Comparison of ENCODE assay signal across 12 cellular contexts in genomic region chr5:9851458-9851857, GRCh38.
A peak's percentile ranks its signal among the peaks of the same experiment; 100 is the strongest.
DNase-seq lines count a peak whose midpoint lies in the region; ATAC-seq and TF ChIP-seq lines count a peak whose summit lies in the region.
"Had no signal": no experiment of that assay in that cellular context is flagged by ENCODE, and none has a peak within 500 bp of the region (broad histone marks: within the 10 kb centered on the region; RNA-seq: fewer than 3 reads in every experiment).

No MANE protein-coding gene starts in this region.

- no peaks in the 10 kb centered on the region for H3K9me3 Mint-ChIP-seq in activated naive CD4-positive, alpha-beta T cell treated with anti-CD3 and anti-CD28 coated beads for 36 hours
- H3K9me3 Mint-ChIP-seq: activated T-cell treated with anti-CD3 and anti-CD28 coated beads, Interleukin-2, amount 50 U/mL, for 24 hours had no signal

- TF ChIP-seq CTCF in 22Rv1 (IDR thresholded peaks at IDR 0.05) = peak; percentile 44
- TF ChIP-seq CTCF in HCT116 (IDR thresholded peaks at IDR 0.05 in 2 of 3, conservative IDR thresholded peaks at IDR 0.05 in 1 of 3; ENCODE audit: borderline replicate concordance in 1 of 3, insufficient read depth in 1 of 3, low read depth in 2 of 3, low read length in 2 of 3) = peak; percentile 8 to 19 (median 16); a peak in 3 of 6 replicates
- TF ChIP-seq CTCF in hepatocyte (IDR thresholded peaks at IDR 0.05; ENCODE audit: poor library complexity) = peak; percentile 15
- no peak for TF ChIP-seq CTCF in GM13976 (IDR thresholded peaks at IDR 0.05; ENCODE audit: borderline replicate concordance, control extremely low read depth, extremely low read depth, insufficient read depth, missing control alignments)

- H3K4me1 Mint-ChIP-seq in activated naive CD4-positive, alpha-beta T cell treated with anti-CD3 and anti-CD28 coated beads for 36 hours (ENCODE audit: low read depth) = no peaks in the 10 kb centered on the region
- H3K4me1 Mint-ChIP-seq: CD4-positive, CD25-positive, alpha-beta regulatory T cell had no signal

- H3K27ac Mint-ChIP-seq in activated naive CD4-positive, alpha-beta T cell treated with anti-CD3 and anti-CD28 coated beads for 36 hours = no peak overlapping the region
- H3K27ac Mint-ChIP-seq: activated T-cell treated with anti-CD3 and anti-CD28 coated beads, Interleukin-2, amount 50 U/mL, for 24 hours; CD4-positive, CD25-positive, alpha-beta regulatory T cell had no signal

- CTCF ChIA-PET in HCT116 (lab: Charles Lee) = no interaction called here
- CTCF ChIA-PET in activated naive CD4-positive, alpha-beta T cell treated with anti-CD3 and anti-CD28 coated beads for 36 hours (lab: Charles Lee) = no interaction called here

- no peak overlapping the region for H3K4me2 ChIP-seq in HCT116 (ENCODE audit: low read length)
- H3K4me2 ChIP-seq in hepatocyte = no peak overlapping the region

- H3K9me2 ChIP-seq in HCT116 (ENCODE audit: insufficient read depth) (no peaks in the 10 kb centered on the region), hepatocyte (replicated peaks; ENCODE audit: insufficient read depth) (no peaks in the 10 kb centered on the region)

- no peaks in the 10 kb centered on the region for H3K36me3 Mint-ChIP-seq in activated naive CD4-positive, alpha-beta T cell treated with anti-CD3 and anti-CD28 coated beads for 36 hours (ENCODE audit: low read depth)
- H3K36me3 Mint-ChIP-seq: CD4-positive, CD25-positive, alpha-beta regulatory T cell had no signal

- H3K36me3 ChIP-seq in HCT116 (ENCODE audit: control insufficient read depth in 1 of 2, insufficient read depth in 2 of 2, low read length in 2 of 2) (no peaks in the 10 kb centered on the region), adipocyte (ENCODE audit: control insufficient read depth, insufficient read depth, low read length, severe bottlenecking) (no peaks in the 10 kb centered on the region), hepatocyte (replicated peaks; ENCODE audit: insufficient read depth, low read depth) (no peaks in the 10 kb centered on the region)
- H3K36me3 ChIP-seq: tibial artery had no signal

- WGBS in hepatocyte (ENCODE audit: low lambda C conversion rate, missing lambda C conversion rate) = 69% methylated on average over 3 of the region's 3 CpGs

- ATAC-seq in HCT116 (peak; percentile 44; the same call in 1 of the 2 replicates), HG03025 (IDR thresholded peaks at IDR 0.05; ENCODE audit: low FRiP score, unreplicated experiment) (no peak)

- intact Hi-C loops in HCT116 (cut with micrococcal nuclease) = no loop called here
- intact Hi-C loops in activated naive CD4-positive, alpha-beta T cell treated with anti-CD3 and anti-CD28 coated beads for 36 hours (cut with micrococcal nuclease) = no loop called here

- H3K27me3 Mint-ChIP-seq in activated naive CD4-positive, alpha-beta T cell treated with anti-CD3 and anti-CD28 coated beads for 36 hours (ENCODE audit: low read depth) = peaks cover 4% of the 10 kb centered on the region
- H3K27me3 Mint-ChIP-seq: activated T-cell treated with anti-CD3 and anti-CD28 coated beads, Interleukin-2, amount 50 U/mL, for 24 hours; CD4-positive, CD25-positive, alpha-beta regulatory T cell had no signal

- H3K4me1 ChIP-seq in HCT116 (ENCODE audit: control insufficient read depth in 1 of 2, insufficient read depth in 2 of 2, low read length in 2 of 2) (no peaks in the 10 kb centered on the region), adipocyte (ENCODE audit: control insufficient read depth, insufficient read depth, low read length) (no peaks in the 10 kb centered on the region), hepatocyte (ENCODE audit: insufficient read depth) (no peaks in the 10 kb centered on the region)
- H3K4me1 ChIP-seq: tibial artery had no signal

- RAD21 ChIA-PET in HCT116 (lab: Charles Lee; ENCODE audit: low non-redundant PET in 1 of 2, low total read pairs in 2 of 2, uncharacterized antibody in 2 of 2, unreplicated experiment in 2 of 2) = no interaction called here

- no peak overlapping the region for H3K4me3 Mint-ChIP-seq in activated naive CD4-positive, alpha-beta T cell treated with anti-CD3 and anti-CD28 coated beads for 36 hours
- H3K4me3 Mint-ChIP-seq: activated T-cell treated with anti-CD3 and anti-CD28 coated beads, Interleukin-2, amount 50 U/mL, for 24 hours; CD4-positive, CD25-positive, alpha-beta regulatory T cell had no signal

- H2AFZ ChIP-seq in HCT116 (ENCODE audit: low read depth, low read length, poor library complexity, severe bottlenecking) (no peak overlapping the region), hepatocyte (no peak overlapping the region)

- no peak overlapping the region for H3K4me3 ChIP-seq in HCT116 (replicated peaks in 1 of 2; ENCODE audit: low read depth in 1 of 2, low read length in 2 of 2)
- H3K4me3 ChIP-seq in adipocyte (ENCODE audit: low read length) = no peak overlapping the region
- no peak overlapping the region for H3K4me3 ChIP-seq in hepatocyte
- H3K4me3 ChIP-seq: tibial artery had no signal

- DNase-seq in HCT116 (ENCODE audit: low read depth, low spot score) (no peak), adipocyte (ENCODE audit: low read depth) (peak; percentile 62), hepatocyte (ENCODE audit: low spot score) (no peak), GM13976 (ENCODE audit: low spot score) (no peak), T1000 (lab: John Stamatoyannopoulos, UW) (no peak)
- no peak for DNase-seq in activated naive CD4-positive, alpha-beta T cell treated with anti-CD3 and anti-CD28 coated beads for 36 hours
- DNase-seq: activated T-cell treated with anti-CD3 and anti-CD28 coated beads, Interleukin-2, amount 50 U/mL, for 24 hours; CD4-positive, CD25-positive, alpha-beta regulatory T cell; effector CD4-positive, alpha-beta T cell; tibial artery had no signal

- POLR2A ChIA-PET in HCT116 (lab: Charles Lee) = no interaction called here

- H3K27me3 ChIP-seq in HCT116 (ENCODE audit: insufficient read depth, low read length) (no peaks in the 10 kb centered on the region), adipocyte (replicated peaks; ENCODE audit: control insufficient read depth, insufficient read depth, low read length) (no peaks in the 10 kb centered on the region), hepatocyte (no peaks in the 10 kb centered on the region)
- H3K27me3 ChIP-seq: tibial artery had no signal

- no peak for TF ChIP-seq POLR2A in HCT116 (IDR thresholded peaks at IDR 0.05; ENCODE audit: borderline replicate concordance, extremely low read depth, insufficient read depth, insufficient read length)

- in situ Hi-C loops in GM13976 (cut with MboI; ENCODE audit: low sequenced_read_pairs, unreplicated experiment) = no loop called here

- H3K27ac ChIP-seq in 22Rv1 (no peak overlapping the region), HCT116 (ENCODE audit: low read depth, low read length) (no peak overlapping the region), hepatocyte (no peak overlapping the region)
- H3K27ac ChIP-seq: tibial artery had no signal

- H3K9ac ChIP-seq in HCT116 (ENCODE audit: low read length) (no peak overlapping the region), adipocyte (ENCODE audit: low read length) (no peak overlapping the region)

- TF ChIP-seq RAD21 in HCT116 (IDR thresholded peaks at IDR 0.05; ENCODE audit: low read depth) = peak; percentile 16; the same call in 1 of the 2 replicates

- BruUV-seq in HCT116 (replicated peaks; lab: Mats Ljungman, UMichigan) = no TSS peak

- H3K9me3 ChIP-seq in HCT116 (ENCODE audit: control insufficient read depth in 1 of 2, insufficient read depth in 1 of 2, low read depth in 1 of 2, low read length in 2 of 2) (no peaks in the 10 kb centered on the region), adipocyte (ENCODE audit: control insufficient read depth, low read length) (peaks cover 4% of the 10 kb centered on the region), hepatocyte (ENCODE audit: low read depth) (no peaks in the 10 kb centered on the region)
- H3K9me3 ChIP-seq: tibial artery had no signal

- H4K20me1 ChIP-seq in HCT116 (ENCODE audit: insufficient read depth) (no peaks in the 10 kb centered on the region), hepatocyte (ENCODE audit: insufficient read depth, poor library complexity, severe bottlenecking) (no peaks in the 10 kb centered on the region)

- no peaks in the 10 kb centered on the region for H3K79me2 ChIP-seq in HCT116 (ENCODE audit: insufficient read depth, low read length)
- H3K79me2 ChIP-seq in hepatocyte = no peaks in the 10 kb centered on the region

TF ChIP-seq in HCT116, 20 proteins besides CTCF, POLR2A, EP300 and RAD21 (continues in another document):
- no peak for TF ChIP-seq ZFX (IDR thresholded peaks at IDR 0.05)
- no peak for TF ChIP-seq YY1 (IDR thresholded peaks at IDR 0.05; ENCODE audit: extremely low read depth, insufficient replicate concordance, low read depth, low read length)
- no peak for TF ChIP-seq CBX3 (IDR thresholded peaks at IDR 0.05; ENCODE audit: low read depth)
- TF ChIP-seq SRF (IDR thresholded peaks at IDR 0.05; ENCODE audit: low read depth) = no peak
- TF ChIP-seq POLR2AphosphoS5 (IDR thresholded peaks at IDR 0.05; ENCODE audit: low read depth, low read length) = no peak
- TF ChIP-seq, protein P1, sequence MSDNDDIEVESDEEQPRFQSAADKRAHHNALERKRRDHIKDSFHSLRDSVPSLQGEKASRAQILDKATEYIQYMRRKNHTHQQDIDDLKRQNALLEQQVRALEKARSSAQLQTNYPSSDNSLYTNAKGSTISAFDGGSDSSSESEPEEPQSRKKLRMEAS (IDR thresholded peaks at IDR 0.05) = no peak
- TF ChIP-seq EZH2 (IDR thresholded peaks at IDR 0.05) = no peak
- TF ChIP-seq JUND (IDR thresholded peaks at IDR 0.05) = no peak
- no peak for TF ChIP-seq EGR1 (IDR thresholded peaks at IDR 0.05; ENCODE audit: low read depth)
- TF ChIP-seq ELF1 (IDR thresholded peaks at IDR 0.05; ENCODE audit: borderline replicate concordance, low read depth) = no peak
